Comparison of ENCODE assay signal across 8 cellular contexts in genomic region chr13:43785166-43785680, GRCh38. TPM values are rescaled to one million over a fixed set of nuclear protein-coding genes. Genes with fewer than 3 reads are reported as not detected.
DNase-seq lines count a peak whose midpoint lies in the region; ATAC-seq, FAIRE-seq and TF ChIP-seq lines count a peak whose summit lies in the region.

No MANE protein-coding gene starts in this region.

- FAIRE-seq in H54 (lab: Jason Lieb, UNC), result no peak

- no peaks in the 10 kb centered on the region for H3K9me3 ChIP-seq in hepatocyte (ENCODE audit: low read depth)

- H3K36me3 Mint-ChIP-seq in activated CD8-positive, alpha-beta T cell treated with anti-CD3 and anti-CD28 coated beads, Interleukin-2, amount 10 ng/mL, durations not matched to agents 7 days and 5 days (ENCODE audit: low read depth), result no peaks in the 10 kb centered on the region
- no peaks in the 10 kb centered on the region for H3K36me3 Mint-ChIP-seq in stimulated activated memory B cell treated with anti-CD40 and anti-IgM and Interleukin-4, amounts not matched to agents 10 μg/mL and 1 μg/mL and 100 μg/mL, for 72 hours

- ATAC-seq in activated CD8-positive, alpha-beta T cell treated with anti-CD3 and anti-CD28 coated beads, Interleukin-2, amount 10 ng/mL, durations not matched to agents 7 days and 5 days, result no peak
- no peak for ATAC-seq in stimulated activated memory B cell treated with anti-CD40 and anti-IgM and Interleukin-4, amounts not matched to agents 10 μg/mL and 1 μg/mL and 100 μg/mL, for 72 hours
- no peak for ATAC-seq in GM19455 (IDR thresholded peaks at IDR 0.05; ENCODE audit: unreplicated experiment)

- H3K27ac ChIP-seq in hepatocyte, result no peak overlapping the region

- no peak overlapping the region for H3K27ac Mint-ChIP-seq in activated CD8-positive, alpha-beta T cell treated with anti-CD3 and anti-CD28 coated beads, Interleukin-2, amount 10 ng/mL, durations not matched to agents 7 days and 5 days
- H3K27ac Mint-ChIP-seq in stimulated activated memory B cell treated with anti-CD40 and anti-IgM and Interleukin-4, amounts not matched to agents 10 μg/mL and 1 μg/mL and 100 μg/mL, for 72 hours, result no peak overlapping the region

- peak overlapping the region; percentile 34 for H3K4me3 Mint-ChIP-seq in activated CD8-positive, alpha-beta T cell treated with anti-CD3 and anti-CD28 coated beads, Interleukin-2, amount 10 ng/mL, durations not matched to agents 7 days and 5 days
- H3K4me3 Mint-ChIP-seq in stimulated activated memory B cell treated with anti-CD40 and anti-IgM and Interleukin-4, amounts not matched to agents 10 μg/mL and 1 μg/mL and 100 μg/mL, for 72 hours, result peak overlapping the region; percentile 28

- no peaks in the 10 kb centered on the region for H3K79me2 ChIP-seq in hepatocyte

- POLR2A ChIA-PET in activated CD8-positive, alpha-beta T cell treated with anti-CD3 and anti-CD28 coated beads, Interleukin-2, amount 10 ng/mL, durations not matched to agents 7 days and 5 days (lab: Charles Lee), result no interaction called here

- H3K4me2 ChIP-seq in hepatocyte, result peak overlapping the region; percentile 97

- H3K4me3 ChIP-seq in hepatocyte, result peak overlapping the region; percentile 57

- no peaks in the 10 kb centered on the region for H3K36me3 ChIP-seq in hepatocyte (replicated peaks; ENCODE audit: insufficient read depth, low read depth)

- no peaks in the 10 kb centered on the region for H4K20me1 ChIP-seq in hepatocyte (ENCODE audit: insufficient read depth, poor library complexity, severe bottlenecking)

- H3K9me3 Mint-ChIP-seq in activated CD8-positive, alpha-beta T cell treated with anti-CD3 and anti-CD28 coated beads, Interleukin-2, amount 10 ng/mL, durations not matched to agents 7 days and 5 days (ENCODE audit: insufficient read depth), result no peaks in the 10 kb centered on the region
- H3K9me3 Mint-ChIP-seq in stimulated activated memory B cell treated with anti-CD40 and anti-IgM and Interleukin-4, amounts not matched to agents 10 μg/mL and 1 μg/mL and 100 μg/mL, for 72 hours, result no peaks in the 10 kb centered on the region

- peaks cover 20% of the 10 kb centered on the region for H3K27me3 ChIP-seq in hepatocyte

- H2AFZ ChIP-seq in hepatocyte, result peak overlapping the region; percentile 84

- DNase-seq in NCI-H345 (lab: John Stamatoyannopoulos, UW), result peak; percentile 12
- DNase-seq in NCI-H345 treated with DMSO at 0.1 percent for 48 hours (lab: John Stamatoyannopoulos, UW; ENCODE audit: unreplicated experiment), result no peak
- DNase-seq in activated CD8-positive, alpha-beta T cell treated with anti-CD3 and anti-CD28 coated beads, Interleukin-2, amount 10 ng/mL, durations not matched to agents 7 days and 5 days, result no peak
- DNase-seq in hepatocyte (ENCODE audit: low spot score), result no peak
- DNase-seq in NCI-H1105 (lab: John Stamatoyannopoulos, UW), result no peak
- DNase-seq in H54 (ENCODE audit: insufficient read length, low spot score), result no peak

- peaks cover 7% of the 10 kb centered on the region for H3K4me1 Mint-ChIP-seq in activated CD8-positive, alpha-beta T cell treated with anti-CD3 and anti-CD28 coated beads, Interleukin-2, amount 10 ng/mL, durations not matched to agents 7 days and 5 days (ENCODE audit: low read depth)
- peaks cover 13% of the 10 kb centered on the region for H3K4me1 Mint-ChIP-seq in stimulated activated memory B cell treated with anti-CD40 and anti-IgM and Interleukin-4, amounts not matched to agents 10 μg/mL and 1 μg/mL and 100 μg/mL, for 72 hours

- CTCF ChIA-PET in activated CD8-positive, alpha-beta T cell treated with anti-CD3 and anti-CD28 coated beads, Interleukin-2, amount 10 ng/mL, durations not matched to agents 7 days and 5 days (lab: Charles Lee), result no interaction called here

- TF ChIP-seq POLR2A in H54 (IDR thresholded peaks at IDR 0.05; ENCODE audit: low read depth, low read length), result no peak

- 29% methylated on average over 12 of the region's 12 CpGs for WGBS in hepatocyte (ENCODE audit: low lambda C conversion rate, missing lambda C conversion rate)

- peaks cover 7% of the 10 kb centered on the region for H3K4me1 ChIP-seq in hepatocyte (ENCODE audit: insufficient read depth)

- no peak for TF ChIP-seq CTCF in hepatocyte (IDR thresholded peaks at IDR 0.05; ENCODE audit: poor library complexity)

- H3K9me2 ChIP-seq in hepatocyte (replicated peaks; ENCODE audit: insufficient read depth), result no peaks in the 10 kb centered on the region

- H3K27me3 Mint-ChIP-seq in activated CD8-positive, alpha-beta T cell treated with anti-CD3 and anti-CD28 coated beads, Interleukin-2, amount 10 ng/mL, durations not matched to agents 7 days and 5 days (ENCODE audit: low read depth), result peaks cover 46% of the 10 kb centered on the region
- peaks cover 53% of the 10 kb centered on the region for H3K27me3 Mint-ChIP-seq in stimulated activated memory B cell treated with anti-CD40 and anti-IgM and Interleukin-4, amounts not matched to agents 10 μg/mL and 1 μg/mL and 100 μg/mL, for 72 hours

RNA-seq across cellular contexts. Expression of gene ENOX1, which starts 1.5 kb away (rescaled TPM):
- under 1 TPM in 1 of 2 experiments, not detected in 1; 0.08 TPM for total RNA-seq in activated CD8-positive, alpha-beta T cell treated with anti-CD3 and anti-CD28 coated beads, Interleukin-2, amount 10 ng/mL, durations not matched to agents 7 days and 5 days
- 1.6 and 2.4 TPM in 2 replicates for total RNA-seq in hepatocyte
- 2.9 and 4.0 TPM in 2 replicates for polyA plus RNA-seq in hepatocyte
